ENCODE assay signal across 8 cellular contexts in genomic region chr14:74611672-74612345, GRCh38. TPM values are rescaled to one million over a fixed set of nuclear protein-coding genes. Genes with fewer than 3 reads are reported as not detected.
DNase-seq lines count a peak whose midpoint lies in the region; ATAC-seq and TF ChIP-seq lines count a peak whose summit lies in the region.

Gene LTBP2 (minus strand): TSS chr14:74612237. CDS start chr14:74611944, 293 bp downstream.

- DNase-seq in adrenal gland (no peak), iPS DF 6.9 (ENCODE audit: low read depth, low spot score) (no peak), gastrocnemius medialis (no peak), NCI-H1092 treated with DMSO at 0.1 percent for 48 hours (lab: John Stamatoyannopoulos, UW) (no peak)

- no peak for TF ChIP-seq CTCF in C4-2B (conservative IDR thresholded peaks at IDR 0.05)
- TF ChIP-seq CTCF in adrenal gland (IDR thresholded peaks at IDR 0.05) = no peak
- no peak for TF ChIP-seq CTCF in gastrocnemius medialis (IDR thresholded peaks at IDR 0.05 in 4 of 5, conservative IDR thresholded peaks at IDR 0.05 in 1 of 5)

- H3K9me3 ChIP-seq in HUES64 (ENCODE audit: insufficient read depth, low read depth, low read length) (no peaks in the 10 kb centered on the region; the same call in 1 of the 2 replicates), adrenal gland (replicated peaks in 1 of 3) (no peaks in the 10 kb centered on the region), iPS DF 6.9 (ENCODE audit: control insufficient read depth, insufficient read depth, low read length) (no peaks in the 10 kb centered on the region), gastrocnemius medialis (no peaks in the 10 kb centered on the region)

- no peaks in the 10 kb centered on the region for H3K36me3 ChIP-seq in HUES64 (ENCODE audit: insufficient read depth, low read length)
- no peaks in the 10 kb centered on the region for H3K36me3 ChIP-seq in adrenal gland (replicated peaks in 1 of 2)
- no peaks in the 10 kb centered on the region; the same call in 1 of the 2 replicates for H3K36me3 ChIP-seq in iPS DF 6.9 (ENCODE audit: control insufficient read depth, insufficient read depth, low read length)
- H3K36me3 ChIP-seq in gastrocnemius medialis = no peaks in the 10 kb centered on the region

- ATAC-seq in gastrocnemius medialis (peak; percentile 18 to 34), GM21717 (IDR thresholded peaks at IDR 0.05; ENCODE audit: unreplicated experiment) (no peak), GM21423 (IDR thresholded peaks at IDR 0.05; ENCODE audit: unreplicated experiment) (no peak)

- H3K9ac ChIP-seq in HUES64 (ENCODE audit: low read depth, low read length) = peak within 1 kb of the TSS; percentile 55

- in situ Hi-C loops in gastrocnemius medialis (cut with MboI; ENCODE audit: low sequenced_read_pairs in 4 of 4) = no loop called here

- under 1% methylated on average over 70 of the region's 70 CpGs for WGBS in HUES64
- WGBS in adrenal gland, 4 donors = 0 to 1% (median 1%) methylated on average over 5 to 70 of the region's 70 CpGs
- no CpG with 5 or more reads among the region's 70 CpGs for WGBS in iPS DF 6.9 (ENCODE audit: insufficient coverage, insufficient read length)

- intact Hi-C loops in adrenal gland (cut with DNase I) (loop anchor here in 1 of 2 donors (5.0 to 10.0 kb wide), 3 partner anchors 110 to 247 kb away; no protein-coding TSS in a partner anchor), gastrocnemius medialis (cut with DNase I; ENCODE audit: low total_unique reads) (loop anchor here (1.0 to 5.0 kb wide), 4 partner anchors 65 to 250 kb away; partner anchors contain the start of gene YLPM1)

- no peak for TF ChIP-seq POLR2A in adrenal gland (IDR thresholded peaks at IDR 0.05)
- TF ChIP-seq POLR2A in gastrocnemius medialis (IDR thresholded peaks at IDR 0.05) = no peak

- H3K4me3 ChIP-seq in HUES64 (ENCODE audit: low read length) (peak within 1 kb of the TSS; percentile 58), adrenal gland (peak within 1 kb of the TSS; percentile 4 to 71 (median 45)), iPS DF 6.9 (ENCODE audit: low read length) (peak within 1 kb of the TSS; percentile 34), gastrocnemius medialis (peak within 1 kb of the TSS; percentile 61 to 96 (median 70))

- H3K27me3 ChIP-seq in HUES64 (ENCODE audit: insufficient read depth, low read length) (peaks cover 35% of the 10 kb centered on the region), adrenal gland (peaks cover 24% of the 10 kb centered on the region), iPS DF 6.9 (ENCODE audit: control insufficient read depth, insufficient read depth, low read length) (peaks cover 26% of the 10 kb centered on the region), gastrocnemius medialis (peaks cover 16 to 37% (median 17%) of the 10 kb centered on the region in 3 donors)

- peaks cover 5% of the 10 kb centered on the region; the same call in 1 of the 2 replicates for H3K4me1 ChIP-seq in HUES64 (ENCODE audit: insufficient read depth, low read length)
- H3K4me1 ChIP-seq in adrenal gland (replicated peaks in 1 of 2) = peaks cover 0 to 11% of the 10 kb centered on the region in 2 donors
- H3K4me1 ChIP-seq in iPS DF 6.9 (ENCODE audit: control insufficient read depth, insufficient read depth, low read length) = no peaks in the 10 kb centered on the region
- peaks cover 7 to 9% of the 10 kb centered on the region in 2 donors for H3K4me1 ChIP-seq in gastrocnemius medialis

- H3K27ac ChIP-seq in C4-2B (peak within 1 kb of the TSS; percentile 42; the same call in 1 of the 2 replicates), HUES64 (ENCODE audit: low read depth, low read length) (no peak within 1 kb of the TSS), adrenal gland (peak within 1 kb of the TSS in 1 of 5 donors; percentile 46), iPS DF 6.9 (ENCODE audit: low read length) (no peak within 1 kb of the TSS), gastrocnemius medialis (peak within 1 kb of the TSS; percentile 37 to 56 (median 50))

RNA-seq across cellular contexts. Expression of gene LTBP2, which starts in this region (rescaled TPM):
- 0.55 TPM for polyA plus RNA-seq in HUES64 (2013, experiment 1 of 2)
- polyA plus RNA-seq in HUES64 (2013, experiment 2 of 2) = 0.63 TPM
- total RNA-seq in adrenal gland = 10 to 100 TPM in 2 of 8 donors, 1 to 10 TPM in 6; 2.3 to 17.0 (median 7.3) TPM
- polyA plus RNA-seq in adrenal gland = 1 to 10 TPM; 2.1 to 2.4 (median 2.2) TPM
- total RNA-seq in gastrocnemius medialis = 10 to 100 TPM; 19.8 to 51.9 (median 28.8) TPM

Comparison
In these comparisons a context has a peak if more than half of its experiments do, and no peak if none do; other contexts are left out.
1. H3K27ac ChIP-seq: peak in C4-2B (single experiment) and gastrocnemius medialis (4 of 4); none in HUES64 (single experiment) and iPS DF 6.9 (single experiment).
2. ATAC-seq: peak in gastrocnemius medialis (2 of 2); none in GM21717 (single experiment) and GM21423 (single experiment).
3. Peak in every context shown above with its lines, with median percentiles within 50 percentile points of each other: H3K4me3 ChIP-seq.